Comparison of ENCODE assay signal across 8 cellular contexts in genomic region chr5:17219006-17219422, GRCh38. TPM values are rescaled to one million over a fixed set of nuclear protein-coding genes. Genes with fewer than 3 reads are reported as not detected.
A peak's percentile ranks its signal among the peaks of the same experiment; 100 is the strongest.
DNase-seq lines count a peak whose midpoint lies in the region; ATAC-seq and TF ChIP-seq lines count a peak whose summit lies in the region.

No MANE protein-coding gene starts in this region.

- no peaks in the 10 kb centered on the region for H3K9me3 ChIP-seq in Panc1 (ENCODE audit: control insufficient read depth, insufficient read depth, low read depth, low read length)

- CTCF ChIA-PET in Panc1 (lab: Charles Lee) = no interaction called here

- BruUV-seq in Panc1 (replicated peaks; lab: Mats Ljungman, UMichigan) = no TSS peak

- H3K27ac ChIP-seq in Panc1 (ENCODE audit: low read length) = peak overlapping the region; percentile 77

- in situ Hi-C loops in Panc1 (cut with HindIII; ENCODE audit: low pct_unique_long_range_greater_than_20kb, low sequenced_read_pairs) = loop anchor here (25.0 kb wide), 1 partner anchor 1068 kb away; no protein-coding TSS in a partner anchor

- H3K4me3 ChIP-seq in Panc1 (ENCODE audit: low read depth in 2 of 2, low read length in 2 of 2) (peak overlapping the region; percentile 89 to 90), fibroblast of pulmonary artery (replicated peaks; ENCODE audit: low read depth, low read length) (peak overlapping the region; percentile 95)

- H3K27me3 ChIP-seq in Panc1 (ENCODE audit: control insufficient read depth, insufficient read depth, low read length) = no peaks in the 10 kb centered on the region

- H3K4me1 Mint-ChIP-seq in progenitor cell of endocrine pancreas (ENCODE audit: low read depth) = peaks cover 27% of the 10 kb centered on the region

- no peaks in the 10 kb centered on the region for H3K9me3 Mint-ChIP-seq in progenitor cell of endocrine pancreas (ENCODE audit: low read depth)

- H3K36me3 Mint-ChIP-seq in progenitor cell of endocrine pancreas (ENCODE audit: insufficient read depth) = peaks cover 6% of the 10 kb centered on the region

- H3K36me3 ChIP-seq in Panc1 (ENCODE audit: control insufficient read depth, insufficient read depth, low read length) = peaks cover 7% of the 10 kb centered on the region; the same call in 1 of the 2 replicates

- POLR2A ChIA-PET in Panc1 (lab: Charles Lee) = no interaction called here

- DNase-seq in DMS153 treated with DMSO at 0.1 percent for 48 hours (lab: John Stamatoyannopoulos, UW; ENCODE audit: unreplicated experiment) (peak; percentile 63), DMS153 (lab: John Stamatoyannopoulos, UW) (no peak), Panc1 (ENCODE audit: low read depth, low spot score) (no peak), fibroblast of pulmonary artery (ENCODE audit: low read depth) (peak; percentile 22), progenitor cell of endocrine pancreas (ENCODE audit: low spot score, unreplicated experiment) (peak; percentile 34), NAMALWA (ENCODE audit: low spot score) (no peak), SKM-1 treated with dmso at 0.1 percent for 144 hours (lab: John Stamatoyannopoulos, UW; ENCODE audit: unreplicated experiment) (no peak)

- H3K27me3 Mint-ChIP-seq in progenitor cell of endocrine pancreas = no peaks in the 10 kb centered on the region

- H3K4me1 ChIP-seq in Panc1 (ENCODE audit: control insufficient read depth, insufficient read depth, low read length) = peaks cover 55% of the 10 kb centered on the region

- H3K4me3 Mint-ChIP-seq in progenitor cell of endocrine pancreas (ENCODE audit: low read depth) = peak overlapping the region; percentile 96

- peak overlapping the region; percentile 98 for H3K27ac Mint-ChIP-seq in progenitor cell of endocrine pancreas

- ATAC-seq in HG02852 (IDR thresholded peaks at IDR 0.05; ENCODE audit: unreplicated experiment) (peak; percentile 6), Panc1 (no peak)

- TF ChIP-seq CTCF in Panc1 (IDR thresholded peaks at IDR 0.05) (no peak), fibroblast of pulmonary artery (IDR thresholded peaks at IDR 0.05; ENCODE audit: low read length, missing control alignments) (no peak), progenitor cell of endocrine pancreas (IDR thresholded peaks at IDR 0.05; ENCODE audit: unreplicated experiment) (no peak)

- intact Hi-C loops in Panc1 (cut with micrococcal nuclease; ENCODE audit: unreplicated experiment) = loop anchor here (5.0 to 10.0 kb wide), 2 partner anchors 896 to 1088 kb away; no protein-coding TSS in a partner anchor

RNA-seq across cellular contexts. Expression of gene BASP1, which starts 1.6 kb away (rescaled TPM):
- total RNA-seq in Panc1 (2021; ENCODE audit: unreplicated experiment) = 217 TPM
- polyA plus RNA-seq in Panc1 (2012; ENCODE audit: insufficient read length) = 126 TPM
- total RNA-seq in progenitor cell of endocrine pancreas = 84.1 and 86.3 TPM in 2 replicates

Comparison
In these comparisons a context has a peak if more than half of its experiments do, and no peak if none do; other contexts are left out.
1. DNase-seq: peak in DMS153 treated with DMSO at 0.1 percent for 48 hours (single experiment), fibroblast of pulmonary artery (single experiment) and progenitor cell of endocrine pancreas (single experiment); none in DMS153 (single experiment), Panc1 (single experiment), NAMALWA (single experiment) and SKM-1 treated with dmso at 0.1 percent for 144 hours (single experiment).